Comparison of ENCODE assay signal across 19 cellular contexts in genomic region chr20:3661060-3661820, GRCh38. TPM values are rescaled to one million over a fixed set of nuclear protein-coding genes. Genes with fewer than 3 reads are reported as not detected.
DNase-seq lines count a peak whose midpoint lies in the region; ATAC-seq and TF ChIP-seq lines count a peak whose summit lies in the region.
"Had no signal": no experiment of that assay in that cellular context is flagged by ENCODE, and none has a peak within 500 bp of the region (broad histone marks: within the 10 kb centered on the region; RNA-seq: fewer than 3 reads in every experiment).

No MANE protein-coding gene starts in this region.

- no peaks in the 10 kb centered on the region for H3K36me3 ChIP-seq in tibial artery
- no peaks in the 10 kb centered on the region for H3K36me3 ChIP-seq in mesendoderm (ENCODE audit: control insufficient read depth, insufficient read depth, low read length)
- H3K36me3 ChIP-seq: SJSA1 had no signal

- no peak overlapping the region for H2BK15ac ChIP-seq in mesendoderm (replicated peaks; ENCODE audit: low read depth)

- H4K5ac ChIP-seq in mesendoderm (ENCODE audit: low read length) = no peak overlapping the region

- peaks cover 94% of the 10 kb centered on the region for H3K27me3 Mint-ChIP-seq in activated naive CD4-positive, alpha-beta T cell treated with anti-CD3 and anti-CD28 coated beads, Interleukin-2, amount 10 ng/mL, durations not matched to agents 7 days and 5 days
- peaks cover 50% of the 10 kb centered on the region for H3K27me3 Mint-ChIP-seq in T-helper 17 cell

- no peaks in the 10 kb centered on the region for H3K9me3 Mint-ChIP-seq in activated naive CD4-positive, alpha-beta T cell treated with anti-CD3 and anti-CD28 coated beads, Interleukin-2, amount 10 ng/mL, durations not matched to agents 7 days and 5 days

- peaks cover 0 to 49% of the 10 kb centered on the region in 2 donors for H3K27me3 ChIP-seq in tibial artery
- no peaks in the 10 kb centered on the region for H3K27me3 ChIP-seq in mesendoderm (ENCODE audit: insufficient read depth, low read length, poor library complexity)

- H3K4me1 Mint-ChIP-seq in activated naive CD4-positive, alpha-beta T cell treated with anti-CD3 and anti-CD28 coated beads, Interleukin-2, amount 10 ng/mL, durations not matched to agents 7 days and 5 days = peaks cover 30% of the 10 kb centered on the region
- H3K4me1 Mint-ChIP-seq in T-helper 17 cell = peaks cover 19% of the 10 kb centered on the region

- no peak for DNase-seq in activated naive CD4-positive, alpha-beta T cell treated with anti-CD3 and anti-CD28 coated beads, Interleukin-2, amount 10 ng/mL, durations not matched to agents 7 days and 5 days
- DNase-seq in activated naive CD4-positive, alpha-beta T cell (lab: John Stamatoyannopoulos, UW) = no peak
- DNase-seq in T-helper 17 cell (no peak), iPS-NIHi11 (ENCODE audit: low spot score) (peak; percentile 40), tibial artery (peak; percentile 13 to 50), mesendoderm (no peak), cerebellum (ENCODE audit: low spot score) (no peak)
- DNase-seq: activated CD4-positive, alpha-beta T cell treated with anti-CD3 and anti-CD28 coated beads, Interleukin-2, amount 50 U/mL, for 48 hours; Calu3; glutamatergic neuron; NCI-H1436; NCI-H345; stimulated activated naive CD4-positive, alpha-beta T cell treated with Interleukin-2 at 50 U/mL for 16 hours had no signal

- no peak overlapping the region for H3K4me2 ChIP-seq in mesendoderm (ENCODE audit: low read length)

- no peak overlapping the region for H3K4me3 Mint-ChIP-seq in activated naive CD4-positive, alpha-beta T cell treated with anti-CD3 and anti-CD28 coated beads, Interleukin-2, amount 10 ng/mL, durations not matched to agents 7 days and 5 days
- H3K4me3 Mint-ChIP-seq in T-helper 17 cell = peak overlapping the region; percentile 12

- no peaks in the 10 kb centered on the region for H3K79me1 ChIP-seq in mesendoderm (ENCODE audit: low read length)

- intact Hi-C loops in tibial artery (cut with DNase I; ENCODE audit: low total_unique reads) = no loop called here

- ATAC-seq in T-helper 17 cell = no peak
- no peak for ATAC-seq in GM21723 (IDR thresholded peaks at IDR 0.05; ENCODE audit: unreplicated experiment)
- ATAC-seq: esophagus mucosa had no signal

- no peak overlapping the region for H3K18ac ChIP-seq in mesendoderm (ENCODE audit: low read length)

- no peak overlapping the region for H3K23ac ChIP-seq in mesendoderm (ENCODE audit: low read length)

- CTCF ChIA-PET in activated naive CD4-positive, alpha-beta T cell treated with anti-CD3 and anti-CD28 coated beads, Interleukin-2, amount 10 ng/mL, durations not matched to agents 7 days and 5 days (lab: Charles Lee) = no interaction called here

- H3K4me3 ChIP-seq in tibial artery (no peak overlapping the region), mesendoderm (ENCODE audit: low read length) (no peak overlapping the region)
- H3K4me3 ChIP-seq: SJSA1 had no signal

- no peak for TF ChIP-seq CTCF in tibial artery (IDR thresholded peaks at IDR 0.05)

- no peak overlapping the region for H3K4ac ChIP-seq in mesendoderm (ENCODE audit: low read depth, low read length)

- no peak overlapping the region for H2BK5ac ChIP-seq in mesendoderm (ENCODE audit: low read length)

- H3K4me1 ChIP-seq in tibial artery = peaks cover 0 to 13% (median 4%) of the 10 kb centered on the region in 4 donors
- no peaks in the 10 kb centered on the region for H3K4me1 ChIP-seq in mesendoderm (ENCODE audit: control insufficient read depth, low read depth, low read length)

- no peak overlapping the region for H2BK120ac ChIP-seq in mesendoderm (ENCODE audit: low read depth, low read length)

- H3K9me3 ChIP-seq in T-helper 17 cell (ENCODE audit: control insufficient read depth, low read length, poor library complexity, severe bottlenecking) (no peaks in the 10 kb centered on the region), tibial artery (no peaks in the 10 kb centered on the region)
- H3K9me3 ChIP-seq: SJSA1 had no signal

- no peaks in the 10 kb centered on the region for H3K79me2 ChIP-seq in mesendoderm (ENCODE audit: control insufficient read depth, insufficient read depth, low read length)

- peak overlapping the region; percentile 64 for H3K27ac Mint-ChIP-seq in activated naive CD4-positive, alpha-beta T cell treated with anti-CD3 and anti-CD28 coated beads, Interleukin-2, amount 10 ng/mL, durations not matched to agents 7 days and 5 days
- H3K27ac Mint-ChIP-seq in T-helper 17 cell = no peak overlapping the region

- H3K27ac ChIP-seq in tibial artery (no peak overlapping the region), mesendoderm (ENCODE audit: low read depth, low read length) (no peak overlapping the region)
- H3K27ac ChIP-seq: SJSA1 had no signal

- no CpG with 5 or more reads among the region's 60 CpGs for WGBS in mesendoderm (ENCODE audit: extremely low coverage, insufficient coverage, low lambda C conversion rate)

- no peaks in the 10 kb centered on the region for H3K36me3 Mint-ChIP-seq in activated naive CD4-positive, alpha-beta T cell treated with anti-CD3 and anti-CD28 coated beads, Interleukin-2, amount 10 ng/mL, durations not matched to agents 7 days and 5 days
- no peaks in the 10 kb centered on the region for H3K36me3 Mint-ChIP-seq in T-helper 17 cell (ENCODE audit: low read depth)

- H2AK5ac ChIP-seq in mesendoderm (ENCODE audit: low read length) = no peak overlapping the region

- no peak overlapping the region for H3K56ac ChIP-seq in mesendoderm (ENCODE audit: low read length)

- H4K8ac ChIP-seq in mesendoderm (ENCODE audit: low read depth, low read length) = no peak overlapping the region

- H3K9ac ChIP-seq in mesendoderm (ENCODE audit: low read length) = no peak overlapping the region

RNA-seq across cellular contexts. Expression of gene GFRA4, which starts 2.0 kb away (rescaled TPM):
- not detected for total RNA-seq in T-helper 17 cell
- polyA plus RNA-seq in mesendoderm (2013, experiment 1 of 2) = not detected
- not detected for polyA plus RNA-seq in mesendoderm (2013, experiment 2 of 2)
- total RNA-seq in cerebellum = not detected
- total RNA-seq: astrocyte, Calu3, esophagus mucosa, LHCN-M2, myocyte, SJSA1 had no signal

RNA-seq across cellular contexts. Expression of gene ADAM33, which starts 20.6 kb away (rescaled TPM):
- total RNA-seq in T-helper 17 cell (not detected), cerebellum (6.3 TPM)
- polyA plus RNA-seq in mesendoderm (2013, experiment 1 of 2) = 0.93 TPM
- polyA plus RNA-seq in mesendoderm (2013, experiment 2 of 2) = 0.95 TPM
- total RNA-seq: Calu3, SJSA1 had no signal

RNA-seq across cellular contexts. Expression of gene SIGLEC1, which starts 51.2 kb away (rescaled TPM):
- total RNA-seq in T-helper 17 cell (under 1 TPM; 0.10 to 0.13 TPM), cerebellum (0.82 TPM)
- not detected for polyA plus RNA-seq in mesendoderm (2013, experiment 1 of 2)
- polyA plus RNA-seq in mesendoderm (2013, experiment 2 of 2) = not detected
- total RNA-seq: astrocyte, Calu3, LHCN-M2, SJSA1 had no signal

Comparison
In these comparisons a context has a peak if more than half of its experiments do, and no peak if none do; other contexts are left out.
1. DNase-seq: peak in iPS-NIHi11 (single experiment) and tibial artery (2 of 2); none in activated naive CD4-positive, alpha-beta T cell treated with anti-CD3 and anti-CD28 coated beads, Interleukin-2, amount 10 ng/mL, durations not matched to agents 7 days and 5 days (single experiment), activated naive CD4-positive, alpha-beta T cell (0 of 4), T-helper 17 cell (0 of 3), mesendoderm (single experiment) and cerebellum (single experiment).